ENCODE assay signal across 8 cellular contexts in genomic region chr3:177057768-177058167, GRCh38.
DNase-seq lines count a peak whose midpoint lies in the region; ATAC-seq and TF ChIP-seq lines count a peak whose summit lies in the region.

No MANE protein-coding gene starts in this region.

- H3K36me3 Mint-ChIP-seq in CD4-positive, alpha-beta T cell (ENCODE audit: low read depth) = peaks cover 7% of the 10 kb centered on the region
- peaks cover 34% of the 10 kb centered on the region for H3K36me3 Mint-ChIP-seq in activated naive CD8-positive, alpha-beta T cell treated with anti-CD3 and anti-CD28 coated beads, Interleukin-2, amount 50 U/mL, for 24 hours (ENCODE audit: low read depth)
- no peaks in the 10 kb centered on the region for H3K36me3 Mint-ChIP-seq in immature natural killer cell
- H3K36me3 Mint-ChIP-seq in Calu3 (ENCODE audit: insufficient read depth, unreplicated experiment) = no peaks in the 10 kb centered on the region

- ATAC-seq in CD4-positive, alpha-beta T cell (ENCODE audit: poor library complexity) = peak; percentile 97
- ATAC-seq in HG03521 (IDR thresholded peaks at IDR 0.05; ENCODE audit: unreplicated experiment) (peak; percentile 88), left lung (no peak)
- peak; percentile 84 for ATAC-seq in activated naive CD8-positive, alpha-beta T cell treated with anti-CD3 and anti-CD28 coated beads, Interleukin-2, amount 50 U/mL, for 24 hours

- TF ChIP-seq CTCF in CD4-positive, alpha-beta T cell (IDR thresholded peaks at IDR 0.05) = no peak
- TF ChIP-seq CTCF in GM20000 (IDR thresholded peaks at IDR 0.05; ENCODE audit: extremely low read depth, missing control alignments) (no peak), left lung (IDR thresholded peaks at IDR 0.05) (no peak), Calu3 (IDR thresholded peaks at IDR 0.05; ENCODE audit: unreplicated experiment) (no peak)

- no peaks in the 10 kb centered on the region for H3K9me3 ChIP-seq in CD4-positive, alpha-beta T cell (ENCODE audit: control insufficient read depth, low read length)
- H3K9me3 ChIP-seq in left lung = no peaks in the 10 kb centered on the region

- H3K27me3 ChIP-seq in CD4-positive, alpha-beta T cell (ENCODE audit: control insufficient read depth, insufficient read depth, low read length) = no peaks in the 10 kb centered on the region
- no peaks in the 10 kb centered on the region for H3K27me3 ChIP-seq in left lung

- H3K4me3 Mint-ChIP-seq in CD4-positive, alpha-beta T cell = no peak overlapping the region
- H3K4me3 Mint-ChIP-seq in activated naive CD8-positive, alpha-beta T cell treated with anti-CD3 and anti-CD28 coated beads, Interleukin-2, amount 50 U/mL, for 24 hours = no peak overlapping the region
- H3K4me3 Mint-ChIP-seq in immature natural killer cell (no peak overlapping the region), Calu3 (ENCODE audit: low read depth, unreplicated experiment) (no peak overlapping the region)

- peaks cover 0 to 20% of the 10 kb centered on the region in 2 donors for H3K4me1 ChIP-seq in left lung

- H3K27ac Mint-ChIP-seq in CD4-positive, alpha-beta T cell = no peak overlapping the region
- H3K27ac Mint-ChIP-seq in activated naive CD8-positive, alpha-beta T cell treated with anti-CD3 and anti-CD28 coated beads, Interleukin-2, amount 50 U/mL, for 24 hours = no peak overlapping the region
- no peak overlapping the region for H3K27ac Mint-ChIP-seq in immature natural killer cell
- H3K27ac Mint-ChIP-seq in Calu3 (ENCODE audit: unreplicated experiment) = no peak overlapping the region

- intact Hi-C loops in CD4-positive, alpha-beta T cell (cut with DNase I, micrococcal nuclease) = loop anchor here (5.0 to 10.0 kb wide), 3 partner anchors 50 to 717 kb away; no protein-coding TSS in a partner anchor
- intact Hi-C loops in left lung (cut with DNase I) = loop anchor here in 1 of 2 donors (10.0 kb wide), 1 partner anchor 137 kb away; the partner anchor contains the start of gene TBL1XR1
- intact Hi-C loops in Calu3 (cut with micrococcal nuclease; ENCODE audit: unreplicated experiment) = loop anchor here (10.0 kb wide), 1 partner anchor 1097 kb away; no protein-coding TSS in a partner anchor

- H3K4me3 ChIP-seq in left lung = no peak overlapping the region

- POLR2A ChIA-PET in CD4-positive, alpha-beta T cell (lab: Charles Lee) = interaction anchor here (0.6 to 2.7 kb wide), 8 partner anchors 48 to 1276 kb away, joined by 3 to 12 read pairs (median 4); partner anchors contain the start of gene TBL1XR1

- peaks cover 0 to 6% of the 10 kb centered on the region in 2 donors for H3K36me3 ChIP-seq in left lung

- BruUV-seq in Calu3 (replicated peaks; lab: Mats Ljungman, UMichigan) = no TSS peak

- H3K9me3 Mint-ChIP-seq in CD4-positive, alpha-beta T cell = no peaks in the 10 kb centered on the region
- no peaks in the 10 kb centered on the region for H3K9me3 Mint-ChIP-seq in activated naive CD8-positive, alpha-beta T cell treated with anti-CD3 and anti-CD28 coated beads, Interleukin-2, amount 50 U/mL, for 24 hours
- H3K9me3 Mint-ChIP-seq in immature natural killer cell (no peaks in the 10 kb centered on the region), Calu3 (ENCODE audit: low read depth, unreplicated experiment) (no peaks in the 10 kb centered on the region)

- peaks cover 36% of the 10 kb centered on the region for H3K4me1 Mint-ChIP-seq in CD4-positive, alpha-beta T cell (ENCODE audit: low read depth)
- H3K4me1 Mint-ChIP-seq in activated naive CD8-positive, alpha-beta T cell treated with anti-CD3 and anti-CD28 coated beads, Interleukin-2, amount 50 U/mL, for 24 hours = peaks cover 42% of the 10 kb centered on the region
- H3K4me1 Mint-ChIP-seq in immature natural killer cell (peaks cover 12 to 34% of the 10 kb centered on the region in 2 donors), Calu3 (ENCODE audit: low read depth, unreplicated experiment) (no peaks in the 10 kb centered on the region)

- peak in 8 of 10 experiments; percentile 3 to 32 (median 14) for DNase-seq in CD4-positive, alpha-beta T cell
- DNase-seq in GM20000 (ENCODE audit: low spot score) (peak; percentile 43), NCI-H510A (lab: John Stamatoyannopoulos, UW) (no peak), immature natural killer cell (no peak), left lung (no peak), Calu3 (no peak)
- peak; percentile 25 for DNase-seq in activated naive CD8-positive, alpha-beta T cell treated with anti-CD3 and anti-CD28 coated beads, Interleukin-2, amount 50 U/mL, for 24 hours

- no peak overlapping the region for H3K27ac ChIP-seq in CD4-positive, alpha-beta T cell (ENCODE audit: low read depth, low read length)
- no peak overlapping the region for H3K27ac ChIP-seq in left lung

- CTCF ChIA-PET in CD4-positive, alpha-beta T cell (lab: Charles Lee) = interaction anchor here (0.9 to 1.1 kb wide), 2 partner anchors 125 to 302 kb away, joined by 3 read pairs; no protein-coding TSS in a partner anchor
- CTCF ChIA-PET in Calu3 (lab: Charles Lee) = no interaction called here

- no peaks in the 10 kb centered on the region for H3K27me3 Mint-ChIP-seq in CD4-positive, alpha-beta T cell
- no peaks in the 10 kb centered on the region for H3K27me3 Mint-ChIP-seq in activated naive CD8-positive, alpha-beta T cell treated with anti-CD3 and anti-CD28 coated beads, Interleukin-2, amount 50 U/mL, for 24 hours
- H3K27me3 Mint-ChIP-seq in immature natural killer cell (ENCODE audit: low read depth in 3 of 3) = peaks cover 0 to 1% (median 0%) of the 10 kb centered on the region in 3 donors
- H3K27me3 Mint-ChIP-seq in Calu3 (ENCODE audit: unreplicated experiment) = no peaks in the 10 kb centered on the region

Comparison
In these comparisons a context has a peak if more than half of its experiments do, and no peak if none do; other contexts are left out.
1. DNase-seq: peak in CD4-positive, alpha-beta T cell (8 of 10), GM20000 (single experiment) and activated naive CD8-positive, alpha-beta T cell treated with anti-CD3 and anti-CD28 coated beads, Interleukin-2, amount 50 U/mL, for 24 hours (single experiment); none in NCI-H510A (single experiment), immature natural killer cell (0 of 3), left lung (0 of 2) and Calu3 (single experiment).